Comparison of ENCODE assay signal across 26 cellular contexts in genomic region chr17:8729421-8729820, GRCh38. TPM values are rescaled to one million over a fixed set of nuclear protein-coding genes. Genes with fewer than 3 reads are reported as not detected.
DNase-seq lines count a peak whose midpoint lies in the region; ATAC-seq, FAIRE-seq and TF ChIP-seq lines count a peak whose summit lies in the region.
"Had no signal": no experiment of that assay in that cellular context is flagged by ENCODE, and none has a peak within 500 bp of the region (broad histone marks: within the 10 kb centered on the region; RNA-seq: fewer than 3 reads in every experiment).

No MANE protein-coding gene starts in this region.

- no peak overlapping the region for H3K23ac ChIP-seq in trophoblast cell (ENCODE audit: low read length)

- H2AFZ ChIP-seq in GM23338 (peak overlapping the region; percentile 74; the same call in 1 of the 2 replicates), trophoblast cell (ENCODE audit: insufficient read depth, low read length, poor library complexity) (no peak overlapping the region), neural progenitor cell (replicated peaks) (no peak overlapping the region)

- H3K9me3 Mint-ChIP-seq in GM23338 (no peaks in the 10 kb centered on the region), WTC11 (peaks cover 4% of the 10 kb centered on the region; the same call in 1 of the 2 replicates), neural progenitor cell (peaks cover 2% of the 10 kb centered on the region)
- H3K9me3 Mint-ChIP-seq: CD14-positive monocyte; CD4-positive, alpha-beta T cell; CD8-positive, alpha-beta memory T cell had no signal

- POLR2A ChIA-PET in WTC11 (lab: Charles Lee) = no interaction called here

- H2AK5ac ChIP-seq in trophoblast cell (ENCODE audit: low read length) = peak overlapping the region; percentile 83

- DNase-seq in GM23338 (ENCODE audit: low spot score) (no peak), WTC11 (ENCODE audit: low spot score) (no peak), frontal cortex (ENCODE audit: low spot score in 2 of 2) (no peak), trophoblast cell (no peak), neural progenitor cell (ENCODE audit: low spot score) (no peak), RKO (ENCODE audit: low spot score) (no peak)
- no peak for DNase-seq in stimulated activated CD4-positive, alpha-beta T cell treated with anti-CD3 and anti-CD28 coated beads, Interleukin-4, amount 100 ng/mL, for 1 hour
- DNase-seq: AML-193; BE2C; CD4-positive, alpha-beta T cell; CD8-positive, alpha-beta memory T cell; DMS 273 treated with DMSO at 0.1 percent for 48 hours; DMS79; EL; GF-D8; GOT3; H7; HCEC 1CT had no signal

- FAIRE-seq in frontal cortex (lab: Jason Lieb, UNC) = peak; percentile 92
- FAIRE-seq: D721Med, GM12891, GM18507, GM19239 had no signal

- H3K27ac ChIP-seq in GM23338 (ENCODE audit: low read depth) (no peak overlapping the region), trophoblast cell (ENCODE audit: low read depth, low read length) (no peak overlapping the region), neural progenitor cell (no peak overlapping the region)
- H3K27ac ChIP-seq: BLaER1 treated with 17β-estradiol and CSF1 and Interleukin-3, amounts not matched to agents 10 nM and 100 nM had no signal

- no peak overlapping the region for H3K18ac ChIP-seq in trophoblast cell (ENCODE audit: low read length)

- H3K9me2 ChIP-seq in GM23338 (ENCODE audit: insufficient read depth) = 0 out of 2 replicates have a peak, but pooled peaks cover 2% of the 10 kb centered on the region

- H3K4me2 ChIP-seq in GM23338 (no peak overlapping the region), trophoblast cell (ENCODE audit: low read length) (no peak overlapping the region), neural progenitor cell (no peak overlapping the region)
- H3K4me2 ChIP-seq: BLaER1 treated with 17β-estradiol and CSF1 and Interleukin-3, amounts not matched to agents 10 nM and 100 nM had no signal

- H3K9ac ChIP-seq in trophoblast cell (ENCODE audit: low read length) = no peak overlapping the region
- no peak overlapping the region for H3K9ac ChIP-seq in neural progenitor cell
- H3K9ac ChIP-seq: BLaER1 treated with 17β-estradiol and CSF1 and Interleukin-3, amounts not matched to agents 10 nM and 100 nM had no signal

- H3K79me1 ChIP-seq in trophoblast cell (ENCODE audit: low read length) = peaks cover 31% of the 10 kb centered on the region

- H3K27me3 Mint-ChIP-seq in GM23338 (ENCODE audit: insufficient read depth, low read depth, poor library complexity) (no peaks in the 10 kb centered on the region), WTC11 (ENCODE audit: low read depth) (no peaks in the 10 kb centered on the region; the same call in 1 of the 2 replicates), neural progenitor cell (ENCODE audit: insufficient read depth, low read depth) (peaks cover 3% of the 10 kb centered on the region)
- H3K27me3 Mint-ChIP-seq: CD4-positive, alpha-beta T cell had no signal

- H3K4me3 Mint-ChIP-seq in GM23338 (no peak overlapping the region), WTC11 (no peak overlapping the region), neural progenitor cell (no peak overlapping the region)
- H3K4me3 Mint-ChIP-seq: CD14-positive monocyte; CD4-positive, alpha-beta T cell; CD8-positive, alpha-beta memory T cell had no signal

- ATAC-seq in GM23338 (no peak), WTC11 (no peak), GM19023 (IDR thresholded peaks at IDR 0.05; ENCODE audit: unreplicated experiment) (no peak)

- no peaks in the 10 kb centered on the region for H3K4me1 ChIP-seq in GM23338 (ENCODE audit: insufficient read depth)
- peaks cover 27 to 29% of the 10 kb centered on the region in 2 experiments for H3K4me1 ChIP-seq in trophoblast cell (ENCODE audit: control insufficient read depth in 1 of 2, insufficient read depth in 2 of 2, low read length in 2 of 2)
- peaks cover 6% of the 10 kb centered on the region for H3K4me1 ChIP-seq in neural progenitor cell
- H3K4me1 ChIP-seq: BE2C had no signal

- H2BK12ac ChIP-seq in trophoblast cell (ENCODE audit: low read length) = peak overlapping the region; percentile 70

- H3K36me3 Mint-ChIP-seq in GM23338 (ENCODE audit: low read depth) (no peaks in the 10 kb centered on the region), WTC11 (no peaks in the 10 kb centered on the region), neural progenitor cell (peaks cover 2% of the 10 kb centered on the region)
- H3K36me3 Mint-ChIP-seq: CD14-positive monocyte had no signal

- no peak overlapping the region for H3K4ac ChIP-seq in trophoblast cell (ENCODE audit: low read depth, low read length)

- H3K4me1 Mint-ChIP-seq in GM23338 = 0 out of 3 replicates have a peak, but pooled peaks cover 2% of the 10 kb centered on the region
- peaks cover 2% of the 10 kb centered on the region; the same call in 1 of the 2 replicates for H3K4me1 Mint-ChIP-seq in WTC11
- peaks cover 25% of the 10 kb centered on the region for H3K4me1 Mint-ChIP-seq in neural progenitor cell
- H3K4me1 Mint-ChIP-seq: CD8-positive, alpha-beta memory T cell had no signal

- H2BK5ac ChIP-seq in trophoblast cell (ENCODE audit: low read depth, low read length, poor library complexity) = no peak overlapping the region

- H4K91ac ChIP-seq in trophoblast cell (ENCODE audit: low read depth, low read length) = no peak overlapping the region

- H4K8ac ChIP-seq in trophoblast cell (ENCODE audit: low read depth, low read length) = no peak overlapping the region

- H3K36me3 ChIP-seq in GM23338 (ENCODE audit: insufficient read depth) (no peaks in the 10 kb centered on the region), trophoblast cell (ENCODE audit: control insufficient read depth in 1 of 2, insufficient read depth in 2 of 2, low read length in 2 of 2) (no peaks in the 10 kb centered on the region), neural progenitor cell (no peaks in the 10 kb centered on the region)
- H3K36me3 ChIP-seq: BE2C; BLaER1 treated with 17β-estradiol and CSF1 and Interleukin-3, amounts not matched to agents 10 nM and 100 nM had no signal

- H4K12ac ChIP-seq in trophoblast cell (ENCODE audit: low read depth, low read length) = no peak overlapping the region

- H3F3A ChIP-seq in GM23338 (replicated peaks; ENCODE audit: low read depth) (no peaks in the 10 kb centered on the region), neural progenitor cell (ENCODE audit: low read depth) (no peaks in the 10 kb centered on the region)

- CTCF ChIA-PET in WTC11 (lab: Charles Lee) = no interaction called here

- H3K9me3 ChIP-seq in trophoblast cell (ENCODE audit: insufficient read depth, low read depth, low read length) (no peaks in the 10 kb centered on the region), neural progenitor cell (ENCODE audit: low read depth) (no peaks in the 10 kb centered on the region)
- H3K9me3 ChIP-seq: BE2C; BLaER1 treated with 17β-estradiol and CSF1 and Interleukin-3, amounts not matched to agents 10 nM and 100 nM had no signal

- H4K20me1 ChIP-seq in GM23338 (replicated peaks; ENCODE audit: insufficient read depth) (no peaks in the 10 kb centered on the region), neural progenitor cell (ENCODE audit: low read depth) (no peaks in the 10 kb centered on the region)
- H4K20me1 ChIP-seq: BLaER1 treated with 17β-estradiol and CSF1 and Interleukin-3, amounts not matched to agents 10 nM and 100 nM had no signal

- no CpG with 5 or more reads among the region's 8 CpGs for WGBS in trophoblast cell (ENCODE audit: extremely low coverage, insufficient coverage, insufficient read length)

- H3K27ac Mint-ChIP-seq in GM23338 = no peak overlapping the region
- no peak overlapping the region for H3K27ac Mint-ChIP-seq in WTC11
- H3K27ac Mint-ChIP-seq in neural progenitor cell = no peak overlapping the region
- H3K27ac Mint-ChIP-seq: CD14-positive monocyte; CD4-positive, alpha-beta T cell; CD8-positive, alpha-beta memory T cell had no signal

- H3K27me3 ChIP-seq in GM23338 (ENCODE audit: insufficient read depth) = no peaks in the 10 kb centered on the region
- no peaks in the 10 kb centered on the region for H3K27me3 ChIP-seq in trophoblast cell (ENCODE audit: insufficient read depth, low read length)
- H3K27me3 ChIP-seq in neural progenitor cell = no peaks in the 10 kb centered on the region
- H3K27me3 ChIP-seq: BE2C; BLaER1 treated with 17β-estradiol and CSF1 and Interleukin-3, amounts not matched to agents 10 nM and 100 nM had no signal

- TF ChIP-seq CTCF in GM23338 (conservative IDR thresholded peaks at IDR 0.05; ENCODE audit: low read depth in 2 of 2) (no peak), WTC11 (IDR thresholded peaks at IDR 0.05) (no peak), neural progenitor cell (IDR thresholded peaks at IDR 0.05) (no peak)

- H3K79me2 ChIP-seq in GM23338 (replicated peaks; ENCODE audit: insufficient read depth) (no peaks in the 10 kb centered on the region), trophoblast cell (ENCODE audit: control insufficient read depth, insufficient read depth, low read length, poor library complexity) (peaks cover 4% of the 10 kb centered on the region), neural progenitor cell (ENCODE audit: low read depth) (no peaks in the 10 kb centered on the region)

- peak overlapping the region; percentile 2 for H3K14ac ChIP-seq in trophoblast cell (ENCODE audit: low read length)

- no peak overlapping the region for H3K4me3 ChIP-seq in GM23338
- no peak overlapping the region for H3K4me3 ChIP-seq in trophoblast cell (ENCODE audit: low read depth, low read length)
- H3K4me3 ChIP-seq in neural progenitor cell = no peak overlapping the region
- H3K4me3 ChIP-seq: BLaER1 treated with 17β-estradiol and CSF1 and Interleukin-3, amounts not matched to agents 10 nM and 100 nM had no signal

- no peak overlapping the region for H2BK120ac ChIP-seq in trophoblast cell (ENCODE audit: insufficient read depth, low read length, poor library complexity)

TF ChIP-seq in GM23338, 12 proteins besides CTCF, POLR2A, EP300 and RAD21 (continues in another document):
- no peak for TF ChIP-seq STAT1 (IDR thresholded peaks at IDR 0.05; ENCODE audit: unreplicated experiment)
- TF ChIP-seq NANOG (IDR thresholded peaks at IDR 0.05; ENCODE audit: borderline replicate concordance) = no peak

TF ChIP-seq in WTC11, 78 proteins besides CTCF, POLR2A, EP300 and RAD21:
- TF ChIP-seq HMGA2 (CRISPR knock-in tag; IDR thresholded peaks at IDR 0.05) (peak; percentile 100), SMAD4 (CRISPR knock-in tag; IDR thresholded peaks at IDR 0.05) (no peak)

RNA-seq across cellular contexts. Expression of gene CCDC42, which starts 15.2 kb away (rescaled TPM):
- not detected in 2 replicates for total RNA-seq in GM23338 (2014; rRNA removed; shearing (Covaris generic))
- not detected in 2 replicates for polyA plus RNA-seq in GM23338 (2016; fragmentation: Nextera tagmentation; extraction: Ambion mirVana)
- not detected in 3 replicates for total RNA-seq in WTC11 (2021)
- total RNA-seq in frontal cortex = 0.41 TPM
- polyA plus RNA-seq in trophoblast cell (2013) = 0.19 and 0.25 TPM in 2 replicates
- total RNA-seq in neural progenitor cell (ENCODE audit: low replicate concordance) = not detected in 2 replicates
- total RNA-seq: A172; CD4-positive, alpha-beta T cell; H7 had no signal
- polyA plus RNA-seq: CD14-positive monocyte; CD8-positive, alpha-beta memory T cell had no signal

RNA-seq across cellular contexts. Expression of gene SPDYE4, which starts 28.9 kb away (rescaled TPM):
- not detected in 2 replicates for total RNA-seq in GM23338 (2014; rRNA removed; shearing (Covaris generic))
- not detected in 2 replicates for polyA plus RNA-seq in GM23338 (2016; fragmentation: Nextera tagmentation; extraction: Ambion mirVana)
- total RNA-seq in WTC11 (2021) (not detected in 3 replicates), frontal cortex (not detected), neural progenitor cell (ENCODE audit: low replicate concordance) (not detected in 2 replicates)
- not detected in 2 replicates for polyA plus RNA-seq in trophoblast cell (2013)
- total RNA-seq: A172; CD4-positive, alpha-beta T cell; CD8-positive, alpha-beta memory T cell; H7 had no signal
- polyA plus RNA-seq: CD14-positive monocyte; CD8-positive, alpha-beta memory T cell had no signal
